ENCODE assay signal across 11 cellular contexts in the genomic region with DNA sequence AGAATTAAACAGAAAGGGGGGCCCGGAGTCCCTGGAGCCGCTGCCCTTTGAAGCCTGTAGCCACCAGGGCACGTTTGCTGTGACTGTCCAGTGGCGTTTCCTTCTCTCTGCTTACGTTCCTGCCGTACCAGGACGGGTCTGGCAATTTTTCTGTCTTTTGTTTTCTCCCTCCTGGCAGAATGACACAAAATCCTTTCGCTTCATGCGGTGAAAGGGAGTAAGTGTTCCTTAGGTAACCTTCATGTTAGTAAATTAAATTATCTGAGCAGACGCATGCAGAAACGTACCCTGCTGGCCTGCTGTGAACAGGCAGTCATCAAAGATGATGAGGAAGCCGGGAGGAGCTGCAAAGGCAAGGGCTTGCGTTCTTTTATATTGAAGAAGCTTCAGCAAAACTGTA.
DNase-seq lines count a peak whose midpoint lies in the region; ATAC-seq and TF ChIP-seq lines count a peak whose summit lies in the region.
"Had no signal": no experiment of that assay in that cellular context is flagged by ENCODE, and none has a peak within 500 bp of the region (broad histone marks: within the 10 kb centered on the region; RNA-seq: fewer than 3 reads in every experiment).

No MANE protein-coding gene starts in this region.

- H3K4me1 Mint-ChIP-seq in osteocyte (ENCODE audit: unreplicated experiment), result peaks cover 4% of the 10 kb centered on the region

- H3K9ac ChIP-seq in fibroblast of lung (ENCODE audit: insufficient read depth, low read length), result no peak overlapping the region

- H3K9me3 ChIP-seq in MG63 (no peaks in the 10 kb centered on the region), fibroblast of lung (ENCODE audit: control insufficient read depth, insufficient read depth, low read depth, low read length) (no peaks in the 10 kb centered on the region)

- DNase-seq in A172 (ENCODE audit: low spot score) (peak; percentile 4), MG63 (peak; percentile 9), fibroblast of lung (ENCODE audit: low read depth in 2 of 2) (peak; percentile 2 to 33), osteocyte (ENCODE audit: extremely low spot score, unreplicated experiment) (no peak), NCI-H1694 (lab: John Stamatoyannopoulos, UW) (no peak)
- DNase-seq: activated T-cell treated with anti-CD3 and anti-CD28 coated beads, Interleukin-2, amount 50 U/mL, for 48 hours; effector memory CD4-positive, alpha-beta T cell; NCI-H1436 had no signal

- no peaks in the 10 kb centered on the region for H3K79me2 ChIP-seq in fibroblast of lung (ENCODE audit: control insufficient read depth, insufficient read depth, low read length)

- ATAC-seq in HG03469 (IDR thresholded peaks at IDR 0.05; ENCODE audit: unreplicated experiment) (no peak), GM21529 (IDR thresholded peaks at IDR 0.05; ENCODE audit: unreplicated experiment) (no peak), GM19463 (IDR thresholded peaks at IDR 0.05; ENCODE audit: unreplicated experiment) (no peak)

- H3K4me3 Mint-ChIP-seq in osteocyte (ENCODE audit: unreplicated experiment), result peak overlapping the region; percentile 23

- H3K36me3 Mint-ChIP-seq in osteocyte (ENCODE audit: unreplicated experiment), result no peaks in the 10 kb centered on the region

- H3K27ac ChIP-seq in fibroblast of lung (ENCODE audit: insufficient read depth, low read length), result no peak overlapping the region

- H3K4me3 ChIP-seq in MG63 (peak overlapping the region; percentile 10; the same call in 1 of the 2 replicates), fibroblast of lung (replicated peaks in 1 of 4; ENCODE audit: control extremely low read depth in 1 of 4, insufficient read depth in 1 of 4, low read depth in 3 of 4, low read length in 4 of 4) (peak overlapping the region in 2 of 4 experiments; percentile 38 to 45)

- H4K20me1 ChIP-seq in fibroblast of lung (ENCODE audit: control insufficient read depth, extremely low read depth, insufficient read depth, low read length), result no peaks in the 10 kb centered on the region

- H3K9me3 Mint-ChIP-seq in osteocyte (ENCODE audit: unreplicated experiment), result no peaks in the 10 kb centered on the region

- H3K36me3 ChIP-seq in MG63 (no peaks in the 10 kb centered on the region), fibroblast of lung (ENCODE audit: control insufficient read depth, insufficient read depth, low read length) (no peaks in the 10 kb centered on the region)

- H3K4me2 ChIP-seq in fibroblast of lung (ENCODE audit: extremely low read depth, insufficient read depth, low read length), result peak overlapping the region; percentile 32

- no peak overlapping the region for H3K27ac Mint-ChIP-seq in osteocyte (ENCODE audit: unreplicated experiment)

- H2AFZ ChIP-seq in fibroblast of lung (ENCODE audit: low read length), result peak overlapping the region; percentile 43

- peaks cover 13% of the 10 kb centered on the region for H3K27me3 Mint-ChIP-seq in osteocyte (ENCODE audit: unreplicated experiment)

- H3K27me3 ChIP-seq in MG63 (no peaks in the 10 kb centered on the region), fibroblast of lung (ENCODE audit: control insufficient read depth, insufficient read depth, low read length) (no peaks in the 10 kb centered on the region)

- H3K4me1 ChIP-seq in fibroblast of lung (ENCODE audit: control insufficient read depth, extremely low read depth, insufficient read depth, low read length), result no peaks in the 10 kb centered on the region

- TF ChIP-seq CTCF in fibroblast of lung (conservative IDR thresholded peaks at IDR 0.05 in 1 of 2, IDR thresholded peaks at IDR 0.05 in 1 of 2; ENCODE audit: low read depth in 1 of 2, low read length in 2 of 2) (peak; percentile 5 to 26), osteocyte (IDR thresholded peaks at IDR 0.05) (no peak)

Comparison
In these comparisons a context has a peak if more than half of its experiments do, and no peak if none do; other contexts are left out.
1. DNase-seq: peak in A172 (single experiment), MG63 (single experiment) and fibroblast of lung (2 of 2); none in osteocyte (single experiment) and NCI-H1694 (single experiment).